8 cellular contexts compared by ENCODE assay signal in genomic region chr7:151013728-151014497, GRCh38. TPM values are rescaled to one million over a fixed set of nuclear protein-coding genes. Genes with fewer than 3 reads are reported as not detected.
DNase-seq lines count a peak whose midpoint lies in the region; ATAC-seq and TF ChIP-seq lines count a peak whose summit lies in the region.

No MANE protein-coding gene starts in this region.

- peaks cover 10% of the 10 kb centered on the region for H3K4me1 ChIP-seq in OCI-LY7 (ENCODE audit: insufficient read depth, low read length, poor library complexity, severe bottlenecking)

- no peaks in the 10 kb centered on the region for H4K20me1 ChIP-seq in OCI-LY7 (ENCODE audit: insufficient read depth, low read length)

- peak overlapping the region; percentile 99 for H3K27ac Mint-ChIP-seq in activated CD4-positive, alpha-beta T cell treated with anti-CD3 and anti-CD28 coated beads, Interleukin-2, amount 10 ng/mL, durations not matched to agents 7 days and 5 days
- peak overlapping the region; percentile 26 for H3K27ac Mint-ChIP-seq in dendritic cell treated with granulocyte-macrophage colony-stimulating factor and Interleukin-4, amounts not matched to agents 40 ng/mL and 50 ng/mL, for 4 days

- CTCF ChIA-PET in activated CD4-positive, alpha-beta T cell treated with anti-CD3 and anti-CD28 coated beads, Interleukin-2, amount 10 ng/mL, durations not matched to agents 7 days and 5 days (lab: Charles Lee): interaction anchor here (0.6 to 2.7 kb wide), 16 partner anchors 8 to 508 kb away, joined by 3 to 11 read pairs (median 3); partner anchors contain the start of genes ABCB8, ABCF2, ATG9B and SLC4A2
- CTCF ChIA-PET in OCI-LY7 (lab: Charles Lee; ENCODE audit: unreplicated experiment): no interaction called here

- no peaks in the 10 kb centered on the region for H3K9me3 Mint-ChIP-seq in activated CD4-positive, alpha-beta T cell treated with anti-CD3 and anti-CD28 coated beads, Interleukin-2, amount 10 ng/mL, durations not matched to agents 7 days and 5 days
- H3K9me3 Mint-ChIP-seq in dendritic cell treated with granulocyte-macrophage colony-stimulating factor and Interleukin-4, amounts not matched to agents 40 ng/mL and 50 ng/mL, for 4 days: no peaks in the 10 kb centered on the region

- H2AFZ ChIP-seq in OCI-LY7 (ENCODE audit: low read length): no peak overlapping the region

- H3K36me3 Mint-ChIP-seq in activated CD4-positive, alpha-beta T cell treated with anti-CD3 and anti-CD28 coated beads, Interleukin-2, amount 10 ng/mL, durations not matched to agents 7 days and 5 days (ENCODE audit: low read depth): peaks cover 25% of the 10 kb centered on the region
- no peaks in the 10 kb centered on the region for H3K36me3 Mint-ChIP-seq in dendritic cell treated with granulocyte-macrophage colony-stimulating factor and Interleukin-4, amounts not matched to agents 40 ng/mL and 50 ng/mL, for 4 days (ENCODE audit: low read depth)

- no peaks in the 10 kb centered on the region for H3K36me3 ChIP-seq in OCI-LY7 (ENCODE audit: insufficient read depth, low read length)

- POLR2A ChIA-PET in activated CD4-positive, alpha-beta T cell treated with anti-CD3 and anti-CD28 coated beads, Interleukin-2, amount 10 ng/mL, durations not matched to agents 7 days and 5 days (lab: Charles Lee): no interaction called here
- POLR2A ChIA-PET in OCI-LY7 (lab: Charles Lee): interaction anchor here (0.5 to 0.6 kb wide), 2 partner anchors 17 to 311 kb away, joined by 3 to 4 read pairs; no protein-coding TSS in a partner anchor

- H3K9me3 ChIP-seq in OCI-LY7 (ENCODE audit: low read length): no peaks in the 10 kb centered on the region

- H3K79me2 ChIP-seq in OCI-LY7 (ENCODE audit: insufficient read depth, low read depth, low read length): no peaks in the 10 kb centered on the region

- peaks cover 11% of the 10 kb centered on the region for H3K27me3 Mint-ChIP-seq in activated CD4-positive, alpha-beta T cell treated with anti-CD3 and anti-CD28 coated beads, Interleukin-2, amount 10 ng/mL, durations not matched to agents 7 days and 5 days
- H3K27me3 Mint-ChIP-seq in dendritic cell treated with granulocyte-macrophage colony-stimulating factor and Interleukin-4, amounts not matched to agents 40 ng/mL and 50 ng/mL, for 4 days: peaks cover 90% of the 10 kb centered on the region

- no peaks in the 10 kb centered on the region for H3K9me2 ChIP-seq in OCI-LY7 (ENCODE audit: insufficient read depth, low read length)

- DNase-seq in GM04503 (ENCODE audit: low read depth): peak; percentile 15
- peak in 74 of 76 experiments; percentile 20 to 94 (median 83) for DNase-seq in HUDEP-2 (lab: John Stamatoyannopoulos, UW; ENCODE audit: unreplicated experiment in 76 of 76)
- DNase-seq in activated CD4-positive, alpha-beta T cell treated with anti-CD3 and anti-CD28 coated beads, Interleukin-2, amount 10 ng/mL, durations not matched to agents 7 days and 5 days: peak; percentile 96
- DNase-seq in medulla oblongata (ENCODE audit: extremely low spot score): peak; percentile 55
- DNase-seq in stimulated activated CD8-positive, alpha-beta memory T cell treated with anti-CD3 and anti-CD28 coated beads, Interleukin-15, amount 100 ng/mL, for 4 hours (ENCODE audit: low read depth in 2 of 2): peak; percentile 57 to 72
- DNase-seq in OCI-LY7 (ENCODE audit: low spot score): no peak

- ATAC-seq in HG02763 (IDR thresholded peaks at IDR 0.05; ENCODE audit: unreplicated experiment): no peak

- no peak for TF ChIP-seq CTCF in OCI-LY7 (conservative IDR thresholded peaks at IDR 0.05; ENCODE audit: low read length)

- no TSS peak for BruUV-seq in OCI-LY7 (replicated peaks; lab: Mats Ljungman, UMichigan)

- H3K27ac ChIP-seq in OCI-LY7 (ENCODE audit: low read depth, low read length, poor library complexity, severe bottlenecking): no peak overlapping the region

- no peak overlapping the region for H3K4me3 ChIP-seq in OCI-LY7 (ENCODE audit: low read depth, low read length, poor library complexity, severe bottlenecking)

- no peak overlapping the region for H3K4me2 ChIP-seq in OCI-LY7 (ENCODE audit: low read length)

- intact Hi-C loops in dendritic cell treated with granulocyte-macrophage colony-stimulating factor and Interleukin-4, amounts not matched to agents 40 ng/mL and 50 ng/mL, for 4 days (cut with micrococcal nuclease): no loop called here
- intact Hi-C loops in OCI-LY7 (cut with micrococcal nuclease; ENCODE audit: unreplicated experiment): no loop called here

- peaks cover 88% of the 10 kb centered on the region for H3K4me1 Mint-ChIP-seq in activated CD4-positive, alpha-beta T cell treated with anti-CD3 and anti-CD28 coated beads, Interleukin-2, amount 10 ng/mL, durations not matched to agents 7 days and 5 days
- peaks cover 57% of the 10 kb centered on the region for H3K4me1 Mint-ChIP-seq in dendritic cell treated with granulocyte-macrophage colony-stimulating factor and Interleukin-4, amounts not matched to agents 40 ng/mL and 50 ng/mL, for 4 days (ENCODE audit: low read depth)

- peak overlapping the region; percentile 93 for H3K4me3 Mint-ChIP-seq in activated CD4-positive, alpha-beta T cell treated with anti-CD3 and anti-CD28 coated beads, Interleukin-2, amount 10 ng/mL, durations not matched to agents 7 days and 5 days
- H3K4me3 Mint-ChIP-seq in dendritic cell treated with granulocyte-macrophage colony-stimulating factor and Interleukin-4, amounts not matched to agents 40 ng/mL and 50 ng/mL, for 4 days: peak overlapping the region; percentile 69

RNA-seq across cellular contexts. Expression of gene ATG9B, which starts 10.4 kb away (rescaled TPM):
- total RNA-seq in activated CD4-positive, alpha-beta T cell treated with anti-CD3 and anti-CD28 coated beads, Interleukin-2, amount 10 ng/mL, durations not matched to agents 7 days and 5 days: 10 to 100 TPM; 12.1 to 12.3 TPM
- total RNA-seq in OCI-LY7 (2014; rRNA removed; shearing (Covaris generic)): 0.18 and 1.1 TPM in 2 replicates
- 0.94 and 0.97 TPM in 2 replicates for total RNA-seq in OCI-LY7 (2022)

RNA-seq across cellular contexts. Expression of gene ABCB8, which starts 14.3 kb away (rescaled TPM):
- total RNA-seq in activated CD4-positive, alpha-beta T cell treated with anti-CD3 and anti-CD28 coated beads, Interleukin-2, amount 10 ng/mL, durations not matched to agents 7 days and 5 days: 10 to 100 TPM; 57.5 to 67.8 TPM
- 29.5 and 32.0 TPM in 2 replicates for total RNA-seq in OCI-LY7 (2014; rRNA removed; shearing (Covaris generic))
- total RNA-seq in OCI-LY7 (2022): 63.9 and 64.7 TPM in 2 replicates

RNA-seq across cellular contexts. Expression of gene NOS3, which starts 23.1 kb away (rescaled TPM):
- total RNA-seq in activated CD4-positive, alpha-beta T cell treated with anti-CD3 and anti-CD28 coated beads, Interleukin-2, amount 10 ng/mL, durations not matched to agents 7 days and 5 days: 10 to 100 TPM; 21.6 to 22.3 TPM
- total RNA-seq in OCI-LY7 (2014; rRNA removed; shearing (Covaris generic)): 0.41 and 0.82 TPM in 2 replicates
- total RNA-seq in OCI-LY7 (2022): 0.30 and 0.78 TPM in 2 replicates

RNA-seq across cellular contexts. Expression of gene ASIC3, which starts 34.4 kb away (rescaled TPM):
- 1 to 10 TPM; 6.0 to 8.3 TPM for total RNA-seq in activated CD4-positive, alpha-beta T cell treated with anti-CD3 and anti-CD28 coated beads, Interleukin-2, amount 10 ng/mL, durations not matched to agents 7 days and 5 days
- 3.3 and 7.9 TPM in 2 replicates for total RNA-seq in OCI-LY7 (2014; rRNA removed; shearing (Covaris generic))
- 14.8 and 22.3 TPM in 2 replicates for total RNA-seq in OCI-LY7 (2022)

RNA-seq across cellular contexts. Expression of gene KCNH2, which starts 35.8 kb away (rescaled TPM):
- total RNA-seq in activated CD4-positive, alpha-beta T cell treated with anti-CD3 and anti-CD28 coated beads, Interleukin-2, amount 10 ng/mL, durations not matched to agents 7 days and 5 days: under 1 TPM; 0.27 to 0.30 TPM
- 4.0 and 7.5 TPM in 2 replicates for total RNA-seq in OCI-LY7 (2014; rRNA removed; shearing (Covaris generic))
- total RNA-seq in OCI-LY7 (2022): 5.8 and 6.2 TPM in 2 replicates

Comparison
In these comparisons a context has a peak if more than half of its experiments do, and no peak if none do; other contexts are left out.
1. RNA of gene ATG9B, which starts 10.4 kb away (total RNA-seq): 12.1 to 12.3 TPM in activated CD4-positive, alpha-beta T cell treated with anti-CD3 and anti-CD28 coated beads, Interleukin-2, amount 10 ng/mL, durations not matched to agents 7 days and 5 days; 0.18 to 1.1 TPM in OCI-LY7; every median in the first group is over 4 times any median in the second.
2. RNA of gene NOS3, which starts 23.1 kb away (total RNA-seq): 21.6 to 22.3 TPM in activated CD4-positive, alpha-beta T cell treated with anti-CD3 and anti-CD28 coated beads, Interleukin-2, amount 10 ng/mL, durations not matched to agents 7 days and 5 days; 0.30 to 0.82 TPM in OCI-LY7; every median in the first group is over 10 times any median in the second.